ENCODE assay signal across 10 cellular contexts in the genomic region with DNA sequence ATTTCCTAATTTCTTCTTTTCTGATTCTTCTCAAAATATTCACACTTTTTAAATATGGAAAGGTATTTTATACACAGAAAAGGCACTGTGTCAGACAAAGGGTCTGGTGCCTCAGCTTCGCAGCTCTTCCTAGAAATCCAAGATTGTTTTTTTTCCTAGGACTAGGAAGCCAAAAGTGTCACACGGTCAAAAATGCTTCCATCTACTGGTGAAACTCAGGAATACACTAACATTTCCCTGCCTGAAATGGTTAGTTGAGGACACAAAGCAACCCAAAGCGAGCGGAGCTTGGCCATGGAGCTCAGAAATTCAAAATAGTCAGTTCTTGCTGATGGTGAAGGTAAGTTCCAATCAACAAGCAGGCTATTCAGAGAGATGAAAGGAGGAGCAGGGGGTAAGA.
DNase-seq lines count a peak whose midpoint lies in the region; ATAC-seq and TF ChIP-seq lines count a peak whose summit lies in the region.
"Had no signal": no experiment of that assay in that cellular context is flagged by ENCODE, and none has a peak within 500 bp of the region (broad histone marks: within the 10 kb centered on the region; RNA-seq: fewer than 3 reads in every experiment).

No MANE protein-coding gene starts in this region.

- H4K20me1 ChIP-seq in Karpas-422 (ENCODE audit: insufficient read depth, low read depth, low read length) = no peaks in the 10 kb centered on the region

- ATAC-seq in GM21619 (IDR thresholded peaks at IDR 0.05; ENCODE audit: unreplicated experiment) = no peak

- no peak overlapping the region for H3K4me2 ChIP-seq in Karpas-422 (ENCODE audit: low read depth, low read length, poor library complexity, severe bottlenecking)

- POLR2A ChIA-PET in BJ (lab: Charles Lee) = no interaction called here

- CTCF ChIA-PET in BJ (lab: Yijun Ruan, JAX) = interaction anchor here (1.0 to 1.3 kb wide), 3 partner anchors 47 to 174 kb away, joined by 3 to 4 read pairs (median 3); no protein-coding TSS in a partner anchor

- H3K4me1 ChIP-seq in Karpas-422 (ENCODE audit: low read length) = peaks cover 5% of the 10 kb centered on the region; the same call in 1 of the 2 replicates

- H3K27me3 ChIP-seq in BJ (ENCODE audit: control insufficient read depth, insufficient read depth, low read length) (no peaks in the 10 kb centered on the region), Karpas-422 (ENCODE audit: low read length) (no peaks in the 10 kb centered on the region)

- TF ChIP-seq CTCF in BJ (IDR thresholded peaks at IDR 0.05; ENCODE audit: insufficient read depth, low read depth, low read length) = peak; percentile 44
- TF ChIP-seq CTCF in cardiac fibroblast (IDR thresholded peaks at IDR 0.05; ENCODE audit: low read depth, low read length) = peak; percentile 54

- no peaks in the 10 kb centered on the region for H3K9me2 ChIP-seq in Karpas-422 (replicated peaks; ENCODE audit: insufficient read depth, low read length)

- H3K4me3 ChIP-seq in BJ (ENCODE audit: low read depth, low read length) (no peak overlapping the region), Karpas-422 (ENCODE audit: low read length) (no peak overlapping the region), cardiac fibroblast (replicated peaks in 1 of 2; ENCODE audit: low read depth in 2 of 2, low read length in 2 of 2) (no peak overlapping the region)

- H3K36me3 ChIP-seq in BJ (ENCODE audit: control insufficient read depth, insufficient read depth, low read length) (no peaks in the 10 kb centered on the region), Karpas-422 (ENCODE audit: insufficient read depth, low read length) (no peaks in the 10 kb centered on the region)

- DNase-seq in BJ (ENCODE audit: low read depth) = no peak
- DNase-seq in Karpas-422 = peak; percentile 41
- DNase-seq in cardiac fibroblast (ENCODE audit: low read depth in 2 of 2) = peak; percentile 69 to 87
- peak; percentile 54 for DNase-seq in medulla oblongata (ENCODE audit: extremely low spot score)
- no peak for DNase-seq in GOT3 (lab: John Stamatoyannopoulos, UW)
- no peak for DNase-seq in UCSD-AML1 (lab: John Stamatoyannopoulos, UW; ENCODE audit: unreplicated experiment)
- DNase-seq in stimulated activated CD4-positive, alpha-beta T cell treated with anti-CD3 and anti-CD28 coated beads, Interleukin-2, amount 100 ng/mL, for 48 hours = no peak
- DNase-seq: activated CD4-positive, alpha-beta T cell treated with anti-CD3 and anti-CD28 coated beads, Interleukin-2, amount 50 U/mL, for 4 hours; naive B cell had no signal

- H3K9me3 ChIP-seq in Karpas-422 (ENCODE audit: low read length) = no peaks in the 10 kb centered on the region

- no peak overlapping the region for H3K27ac ChIP-seq in Karpas-422 (ENCODE audit: low read length)

- H3K9ac ChIP-seq in Karpas-422 (ENCODE audit: low read length) = no peak overlapping the region

- no peak overlapping the region for H2AFZ ChIP-seq in Karpas-422 (ENCODE audit: low read length)

- no peaks in the 10 kb centered on the region for H3K79me2 ChIP-seq in Karpas-422 (ENCODE audit: low read length)

Comparison
In these comparisons a context has a peak if more than half of its experiments do, and no peak if none do; other contexts are left out.
1. DNase-seq: peak in Karpas-422 (single experiment), cardiac fibroblast (2 of 2) and medulla oblongata (single experiment); none in BJ (single experiment), GOT3 (single experiment), UCSD-AML1 (single experiment) and stimulated activated CD4-positive, alpha-beta T cell treated with anti-CD3 and anti-CD28 coated beads, Interleukin-2, amount 100 ng/mL, for 48 hours (0 of 2).